22 cellular contexts compared by ENCODE assay signal in the genomic region with DNA sequence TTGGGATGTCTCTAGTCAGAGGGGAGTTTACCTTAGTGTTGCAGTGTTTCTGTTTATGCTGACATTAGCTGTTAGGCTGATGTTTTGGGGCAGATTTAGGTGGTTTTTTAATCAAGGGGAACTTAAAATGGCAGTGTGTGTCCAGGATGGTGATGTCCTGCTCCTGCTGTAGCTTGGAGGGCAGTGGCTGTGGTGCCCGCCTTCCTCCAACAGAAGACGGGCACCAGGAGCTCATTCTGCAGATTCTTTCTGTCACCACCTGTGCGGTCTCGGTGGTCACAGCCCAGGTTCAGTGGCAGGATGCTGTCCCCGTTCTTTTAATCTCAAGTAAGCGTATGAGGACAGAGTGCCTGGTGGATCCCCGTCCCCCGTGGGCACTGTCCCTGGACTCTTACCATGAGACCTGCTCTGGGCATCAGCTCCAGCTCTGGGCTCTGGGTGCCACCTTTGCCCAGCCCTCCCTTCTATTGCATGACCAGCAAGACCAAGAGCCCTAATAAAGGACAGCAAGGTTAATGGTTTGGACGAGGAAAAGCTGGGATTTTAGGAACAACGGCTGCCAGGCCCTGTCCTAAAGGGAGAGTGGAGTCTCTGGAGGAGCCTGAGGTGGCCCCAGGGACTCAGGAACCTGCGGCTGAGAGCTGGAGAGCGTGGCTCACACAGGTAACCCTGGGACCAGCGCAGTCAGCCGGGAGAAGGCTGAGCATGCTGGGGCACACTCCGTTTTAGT.
DNase-seq lines count a peak whose midpoint lies in the region; ATAC-seq and TF ChIP-seq lines count a peak whose summit lies in the region.
"Had no signal": no experiment of that assay in that cellular context is flagged by ENCODE, and none has a peak within 500 bp of the region (broad histone marks: within the 10 kb centered on the region; RNA-seq: fewer than 3 reads in every experiment).

No MANE protein-coding gene starts in this region.

- no peak overlapping the region for H2BK5ac ChIP-seq in H9 (ENCODE audit: insufficient read length, low read length)

- no peak overlapping the region for H2BK12ac ChIP-seq in H9 (ENCODE audit: insufficient read length, low read depth, low read length)

- H3K79me2 ChIP-seq in H9 (ENCODE audit: insufficient read depth, low read length), result no peaks in the 10 kb centered on the region

- H3K4me1 ChIP-seq in H9 (ENCODE audit: insufficient read depth, low read length), result no peaks in the 10 kb centered on the region
- H3K4me1 ChIP-seq: lower lobe of right lung had no signal

- H3K14ac ChIP-seq in H9 (ENCODE audit: insufficient read depth, low read length), result no peak overlapping the region

- no peaks in the 10 kb centered on the region for H3K27me3 ChIP-seq in H9 (ENCODE audit: insufficient read depth, low read length)

- WGBS in H9 (ENCODE audit: extremely low coverage, insufficient read length, low lambda C conversion rate), result no CpG with 5 or more reads among the region's 15 CpGs

- no peaks in the 10 kb centered on the region for H3K4me1 Mint-ChIP-seq in activated T-cell treated with anti-CD3 and anti-CD28 coated beads, Interleukin-2, amount 50 U/mL, for 4 hours (ENCODE audit: low read depth)
- H3K4me1 Mint-ChIP-seq in activated B cell treated with CpG ODN at 0.5 μM for 24 hours, result no peaks in the 10 kb centered on the region
- H3K4me1 Mint-ChIP-seq in H9, result peaks cover 4 to 8% of the 10 kb centered on the region in 2 experiments; a peak in 2 of 4 replicates
- H3K4me1 Mint-ChIP-seq: activated naive CD8-positive, alpha-beta T cell treated with anti-CD3 and anti-CD28 coated beads for 36 hours; immature natural killer cell had no signal

- intact Hi-C loops in activated B cell treated with CpG ODN at 0.5 μM for 24 hours (cut with micrococcal nuclease), result no loop called here

- no peaks in the 10 kb centered on the region for H3K79me1 ChIP-seq in H9 (ENCODE audit: insufficient read depth, low read depth, low read length, poor library complexity, severe bottlenecking)

- DNase-seq in activated T-cell treated with anti-CD3 and anti-CD28 coated beads, Interleukin-2, amount 50 U/mL, for 1 hour, result peak; percentile 6
- no peak for DNase-seq in activated T-cell treated with anti-CD3 and anti-CD28 coated beads, Interleukin-2, amount 50 U/mL, for 4 hours
- DNase-seq in activated B cell treated with CpG ODN at 0.5 μM for 24 hours (peak; percentile 7), iPS-NIHi11 (ENCODE audit: low spot score) (peak; percentile 1), NCI-H1105 treated with DMSO at 0.1 percent for 48 hours (lab: John Stamatoyannopoulos, UW) (no peak), H9 (no peak)
- DNase-seq in stimulated activated CD8-positive, alpha-beta memory T cell treated with anti-CD3 and anti-CD28 coated beads, Interleukin-4, amount 100 ng/mL, for 48 hours, result peak; percentile 16
- DNase-seq: activated CD4-positive, CD25-positive, alpha-beta regulatory T cell; activated CD8-positive, alpha-beta T cell treated with anti-CD3 and anti-CD28 coated beads for 36 hours; activated naive CD8-positive, alpha-beta T cell treated with anti-CD3 and anti-CD28 coated beads for 36 hours; cerebellar nuclear complex; COR-L47; foreskin fibroblast; immature natural killer cell; lower lobe of right lung; NCI-H1105; NCI-H510A treated with DMSO at 0.1 percent for 48 hours; stimulated activated CD4-positive, alpha-beta T cell treated with anti-CD3 and anti-CD28 coated beads, Interleukin-12 subunit alpha, Interleukin-12 subunit beta, amount 100 ng/mL, for 4 hours; T1000 had no signal

- no peaks in the 10 kb centered on the region for H3K9me3 ChIP-seq in H9 (ENCODE audit: control insufficient read depth, low read depth, low read length)
- H3K9me3 ChIP-seq: lower lobe of right lung had no signal

- no peak for TF ChIP-seq CTCF in activated B cell treated with CpG ODN at 0.5 μM for 24 hours (IDR thresholded peaks at IDR 0.05)
- TF ChIP-seq CTCF in H9 (conservative IDR thresholded peaks at IDR 0.05), result no peak

- H2AFZ ChIP-seq in H9 (ENCODE audit: low read length), result no peak overlapping the region

- H4K91ac ChIP-seq in H9 (ENCODE audit: insufficient read length, low read depth, low read length), result no peak overlapping the region

- H3K27me3 Mint-ChIP-seq in activated T-cell treated with anti-CD3 and anti-CD28 coated beads, Interleukin-2, amount 50 U/mL, for 4 hours (ENCODE audit: low read depth), result peaks cover 3% of the 10 kb centered on the region
- H3K27me3 Mint-ChIP-seq in activated B cell treated with CpG ODN at 0.5 μM for 24 hours (no peaks in the 10 kb centered on the region), H9 (ENCODE audit: low read depth) (peaks cover 18% of the 10 kb centered on the region)
- H3K27me3 Mint-ChIP-seq: activated CD8-positive, alpha-beta T cell treated with anti-CD3 and anti-CD28 coated beads for 36 hours; activated naive CD8-positive, alpha-beta T cell treated with anti-CD3 and anti-CD28 coated beads for 36 hours had no signal

- no peaks in the 10 kb centered on the region for H3K9me3 Mint-ChIP-seq in activated T-cell treated with anti-CD3 and anti-CD28 coated beads, Interleukin-2, amount 50 U/mL, for 4 hours
- H3K9me3 Mint-ChIP-seq in activated B cell treated with CpG ODN at 0.5 μM for 24 hours, result no peaks in the 10 kb centered on the region
- H3K9me3 Mint-ChIP-seq in H9, result peaks cover 13 to 23% of the 10 kb centered on the region in 2 experiments
- H3K9me3 Mint-ChIP-seq: activated CD8-positive, alpha-beta T cell treated with anti-CD3 and anti-CD28 coated beads for 36 hours; activated naive CD8-positive, alpha-beta T cell treated with anti-CD3 and anti-CD28 coated beads for 36 hours; activated T-helper 1 cell treated with anti-CD3 and anti-CD28 coated beads, Interleukin-12 subunit alpha, Interleukin-12 subunit beta, Interleukin-2, Interleukin-4 antibody, amounts not matched to agents 30 ng/mL and 10 ng/mL and 1 ng/mL, durations not matched to agents 14 hours and 24 hours and 36 hours; immature natural killer cell; type B pancreatic cell had no signal

- H3K18ac ChIP-seq in H9 (ENCODE audit: insufficient read length, low read depth, low read length), result no peak overlapping the region

- no peak overlapping the region for H4K8ac ChIP-seq in H9 (replicated peaks; ENCODE audit: insufficient read length, low read depth, low read length)

- CTCF ChIA-PET in activated B cell treated with CpG ODN at 0.5 μM for 24 hours (lab: Charles Lee), result no interaction called here

- H3K4me3 Mint-ChIP-seq in activated T-cell treated with anti-CD3 and anti-CD28 coated beads, Interleukin-2, amount 50 U/mL, for 4 hours, result no peak overlapping the region
- H3K4me3 Mint-ChIP-seq in activated B cell treated with CpG ODN at 0.5 μM for 24 hours, result no peak overlapping the region
- no peak overlapping the region for H3K4me3 Mint-ChIP-seq in H9
- H3K4me3 Mint-ChIP-seq: activated CD8-positive, alpha-beta T cell treated with anti-CD3 and anti-CD28 coated beads for 36 hours; activated naive CD8-positive, alpha-beta T cell treated with anti-CD3 and anti-CD28 coated beads for 36 hours; activated T-helper 1 cell treated with anti-CD3 and anti-CD28 coated beads, Interleukin-12 subunit alpha, Interleukin-12 subunit beta, Interleukin-2, Interleukin-4 antibody, amounts not matched to agents 30 ng/mL and 10 ng/mL and 1 ng/mL, durations not matched to agents 14 hours and 24 hours and 36 hours; immature natural killer cell; type B pancreatic cell had no signal

- H3K27ac Mint-ChIP-seq in activated B cell treated with CpG ODN at 0.5 μM for 24 hours (no peak overlapping the region), H9 (no peak overlapping the region)
- H3K27ac Mint-ChIP-seq: activated CD8-positive, alpha-beta T cell treated with anti-CD3 and anti-CD28 coated beads for 36 hours; activated naive CD8-positive, alpha-beta T cell treated with anti-CD3 and anti-CD28 coated beads for 36 hours; activated T-helper 1 cell treated with anti-CD3 and anti-CD28 coated beads, Interleukin-12 subunit alpha, Interleukin-12 subunit beta, Interleukin-2, Interleukin-4 antibody, amounts not matched to agents 30 ng/mL and 10 ng/mL and 1 ng/mL, durations not matched to agents 14 hours and 24 hours and 36 hours; immature natural killer cell; type B pancreatic cell had no signal

- H4K5ac ChIP-seq in H9 (ENCODE audit: insufficient read length, low read depth, low read length), result no peak overlapping the region

- no peak overlapping the region for H3K23ac ChIP-seq in H9 (ENCODE audit: insufficient read length, low read depth, low read length)

- no peaks in the 10 kb centered on the region for H3K23me2 ChIP-seq in H9 (ENCODE audit: insufficient read length, low read depth, low read length, poor library complexity, severe bottlenecking)

- no peak overlapping the region for H2AK5ac ChIP-seq in H9 (ENCODE audit: insufficient read length, low read length)

- H3K9ac ChIP-seq in H9 (ENCODE audit: extremely low read depth, insufficient read length, low read length), result no peak overlapping the region

- H2BK15ac ChIP-seq in H9 (ENCODE audit: low read depth, low read length), result no peak overlapping the region

- no peak overlapping the region for H3K4ac ChIP-seq in H9 (ENCODE audit: low read depth, low read length)

- no peaks in the 10 kb centered on the region for H3K36me3 Mint-ChIP-seq in activated T-cell treated with anti-CD3 and anti-CD28 coated beads, Interleukin-2, amount 50 U/mL, for 4 hours (ENCODE audit: insufficient read depth)
- H3K36me3 Mint-ChIP-seq in activated B cell treated with CpG ODN at 0.5 μM for 24 hours (ENCODE audit: low read depth) (no peaks in the 10 kb centered on the region), H9 (ENCODE audit: insufficient read depth in 1 of 3, low read depth in 3 of 3) (peaks cover 2 to 26% (median 4%) of the 10 kb centered on the region in 3 experiments; a peak in 6 of 7 replicates)
- H3K36me3 Mint-ChIP-seq: activated naive CD8-positive, alpha-beta T cell treated with anti-CD3 and anti-CD28 coated beads for 36 hours; type B pancreatic cell had no signal

- H4K20me1 ChIP-seq in H9 (ENCODE audit: control insufficient read depth, insufficient read depth, insufficient read length), result no peaks in the 10 kb centered on the region

- no peak overlapping the region for H3K56ac ChIP-seq in H9 (ENCODE audit: insufficient read length, low read depth, low read length)

- H3K4me2 ChIP-seq in H9 (ENCODE audit: insufficient read depth, insufficient read length, low read length), result no peak overlapping the region

- no peak overlapping the region for H2BK120ac ChIP-seq in H9 (ENCODE audit: low read depth, low read length, poor library complexity, severe bottlenecking)

- H3T11ph ChIP-seq in H9 (ENCODE audit: low read length), result no peak overlapping the region

- POLR2A ChIA-PET in activated B cell treated with CpG ODN at 0.5 μM for 24 hours (lab: Charles Lee), result no interaction called here

- H3K27ac ChIP-seq in H9 (ENCODE audit: insufficient read length, low read depth, low read length), result no peak overlapping the region
- H3K27ac ChIP-seq: lower lobe of right lung had no signal

- no peak for ATAC-seq in activated T-cell treated with anti-CD3 and anti-CD28 coated beads, Interleukin-2, amount 50 U/mL, for 4 hours
- ATAC-seq in activated B cell treated with CpG ODN at 0.5 μM for 24 hours (ENCODE audit: low read depth), result no peak
- no peak for ATAC-seq in HG02938 (IDR thresholded peaks at IDR 0.05; ENCODE audit: unreplicated experiment)
- ATAC-seq: activated CD8-positive, alpha-beta T cell treated with anti-CD3 and anti-CD28 coated beads for 36 hours; lower lobe of right lung had no signal

- no peak overlapping the region for H2BK20ac ChIP-seq in H9 (ENCODE audit: low read depth, low read length, poor library complexity, severe bottlenecking)

Comparison
In these comparisons a context has a peak if more than half of its experiments do, and no peak if none do; other contexts are left out.
1. DNase-seq: peak in activated T-cell treated with anti-CD3 and anti-CD28 coated beads, Interleukin-2, amount 50 U/mL, for 1 hour (single experiment), activated B cell treated with CpG ODN at 0.5 μM for 24 hours (single experiment), iPS-NIHi11 (single experiment) and stimulated activated CD8-positive, alpha-beta memory T cell treated with anti-CD3 and anti-CD28 coated beads, Interleukin-4, amount 100 ng/mL, for 48 hours (single experiment); none in activated T-cell treated with anti-CD3 and anti-CD28 coated beads, Interleukin-2, amount 50 U/mL, for 4 hours (single experiment), NCI-H1105 treated with DMSO at 0.1 percent for 48 hours (single experiment) and H9 (single experiment).